ENCODE assay signal across 8 cellular contexts in the genomic region with DNA sequence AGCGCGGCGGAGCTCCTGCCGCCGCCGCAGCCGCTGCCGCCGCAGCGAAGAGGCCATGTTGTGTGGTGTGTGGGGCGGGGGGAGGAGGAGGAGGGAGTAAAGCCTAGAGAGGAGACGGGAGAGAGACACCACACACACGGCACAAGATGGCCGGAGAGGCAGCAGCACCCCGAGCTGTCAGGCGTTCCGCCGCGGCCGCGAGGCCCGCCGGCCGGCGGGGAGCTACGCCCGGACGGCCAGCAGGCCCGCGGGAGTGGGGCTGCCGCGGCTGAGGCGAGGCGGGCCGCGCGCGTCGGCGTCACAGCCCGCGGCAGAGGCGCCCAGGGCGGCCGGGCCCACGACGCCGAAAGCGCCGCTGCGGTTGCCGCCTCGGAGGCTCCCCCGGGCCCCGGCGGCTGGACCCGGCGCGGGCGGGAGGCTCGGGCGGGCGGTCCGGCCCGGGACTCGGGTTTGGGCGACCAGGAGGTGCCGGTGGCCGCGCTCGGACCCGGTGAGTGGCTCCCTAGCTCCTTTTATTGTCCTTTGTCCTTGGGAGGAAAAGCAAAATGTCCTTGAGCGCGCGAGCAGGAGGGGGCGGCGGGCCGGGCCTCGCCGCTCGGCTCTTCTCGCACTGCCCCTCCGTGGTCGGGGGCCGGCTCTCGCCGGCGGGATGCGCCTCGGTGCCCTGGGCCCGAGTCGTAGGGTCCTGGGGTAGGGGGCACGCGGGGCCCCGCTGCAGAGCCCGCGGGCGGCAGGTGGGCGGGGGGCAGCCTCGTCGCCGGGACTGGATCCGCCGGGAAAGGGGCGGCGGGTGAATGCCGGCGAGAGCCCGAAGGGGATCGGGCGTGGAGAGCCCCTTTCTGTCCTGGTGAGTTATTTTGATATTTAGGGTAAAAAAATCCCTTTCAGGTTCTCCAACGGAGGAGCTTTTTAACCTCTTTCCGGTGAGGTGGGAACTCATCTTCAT. TPM values are rescaled to one million over a fixed set of nuclear protein-coding genes. Genes with fewer than 3 reads are reported as not detected.
DNase-seq lines count a peak whose midpoint lies in the region; ATAC-seq and TF ChIP-seq lines count a peak whose summit lies in the region.

No MANE protein-coding gene starts in this region.

- H3K4me1 Mint-ChIP-seq in type B pancreatic cell (ENCODE audit: unreplicated experiment): peaks cover 42% of the 10 kb centered on the region

- no peaks in the 10 kb centered on the region for H3K27me3 ChIP-seq in ectodermal cell (ENCODE audit: control insufficient read depth, insufficient read depth, low read length, poor library complexity, severe bottlenecking)
- H3K27me3 ChIP-seq in muscle layer of duodenum (ENCODE audit: low read depth, low read length): no peaks in the 10 kb centered on the region

- H3K4me3 Mint-ChIP-seq in type B pancreatic cell: peak overlapping the region; percentile 96

- H3K36me3 ChIP-seq in ectodermal cell (ENCODE audit: control insufficient read depth, insufficient read depth, low read length): peaks cover 14% of the 10 kb centered on the region
- peaks cover 15 to 19% of the 10 kb centered on the region in 2 donors for H3K36me3 ChIP-seq in muscle layer of duodenum (ENCODE audit: control insufficient read depth in 1 of 2, insufficient read depth in 2 of 2, low read length in 2 of 2)

- H3K9me3 ChIP-seq in ectodermal cell (ENCODE audit: control insufficient read depth, low read length) (no peaks in the 10 kb centered on the region), muscle layer of duodenum (ENCODE audit: control insufficient read depth in 1 of 2, low read length in 2 of 2) (no peaks in the 10 kb centered on the region)

- no peak for TF ChIP-seq CTCF in VCaP (conservative IDR thresholded peaks at IDR 0.05)
- no peak for TF ChIP-seq CTCF in type B pancreatic cell (conservative IDR thresholded peaks at IDR 0.05)

- H3K4me3 ChIP-seq in ectodermal cell (ENCODE audit: insufficient read depth, low read depth, low read length): peak overlapping the region; percentile 87
- peak overlapping the region; percentile 93 to 95 for H3K4me3 ChIP-seq in muscle layer of duodenum (ENCODE audit: low read depth in 1 of 2, low read length in 2 of 2)

- peak overlapping the region; percentile 100 for H3K27ac Mint-ChIP-seq in type B pancreatic cell

- ATAC-seq in GM19455 (IDR thresholded peaks at IDR 0.05; ENCODE audit: unreplicated experiment) (peak; percentile 64), HG03469 (IDR thresholded peaks at IDR 0.05; ENCODE audit: unreplicated experiment) (peak; percentile 27), GM18861 (IDR thresholded peaks at IDR 0.05; ENCODE audit: unreplicated experiment) (no peak)

- DNase-seq in COLO668 (lab: John Stamatoyannopoulos, UW; ENCODE audit: unreplicated experiment): peak; percentile 49
- DNase-seq in type B pancreatic cell (ENCODE audit: extremely low spot score, unreplicated experiment): no peak

- H3K4me1 ChIP-seq in ectodermal cell (ENCODE audit: control insufficient read depth, insufficient read depth, low read length) (peaks cover 23% of the 10 kb centered on the region), muscle layer of duodenum (ENCODE audit: control insufficient read depth in 1 of 2, insufficient read depth in 2 of 2, low read length in 2 of 2) (peaks cover 10 to 22% of the 10 kb centered on the region in 2 donors)

- H3K9me3 Mint-ChIP-seq in type B pancreatic cell: no peaks in the 10 kb centered on the region

- 0% methylated on average over 113 of the region's 113 CpGs for WGBS in ectodermal cell, 2 experiments

- peak overlapping the region; percentile 100 for H3K27ac ChIP-seq in VCaP
- H3K27ac ChIP-seq in ectodermal cell (ENCODE audit: insufficient read depth, low read depth, low read length, poor library complexity, severe bottlenecking): peak overlapping the region; percentile 88
- peak overlapping the region; percentile 99 for H3K27ac ChIP-seq in muscle layer of duodenum (ENCODE audit: low read length)

- H3K27me3 Mint-ChIP-seq in type B pancreatic cell: peaks cover 3% of the 10 kb centered on the region

- H3K36me3 Mint-ChIP-seq in type B pancreatic cell: peaks cover 36% of the 10 kb centered on the region

RNA-seq across cellular contexts. Expression of a gene that starts 17.2 kb away (rescaled TPM):
- polyA plus RNA-seq in ectodermal cell (2013, experiment 1 of 4): 50.0 TPM
- 52.6 TPM for polyA plus RNA-seq in ectodermal cell (2013, experiment 2 of 4)
- polyA plus RNA-seq in ectodermal cell (2013, experiment 3 of 4): 38.1 TPM
- polyA plus RNA-seq in ectodermal cell (2013, experiment 4 of 4): 44.1 TPM
- 123 and 135 TPM in 2 replicates for total RNA-seq in type B pancreatic cell (ENCODE audit: low replicate concordance)
